8 cellular contexts compared by ENCODE assay signal in genomic region chr3:9932843-9933560, GRCh38. TPM values are rescaled to one million over a fixed set of nuclear protein-coding genes. Genes with fewer than 3 reads are reported as not detected.
DNase-seq lines count a peak whose midpoint lies in the region; ATAC-seq and TF ChIP-seq lines count a peak whose summit lies in the region.

No MANE protein-coding gene starts in this region.

- TF ChIP-seq CTCF in AG04449 (IDR thresholded peaks at IDR 0.05; ENCODE audit: insufficient read depth, low read length, missing control alignments), result peak; percentile 89

- CTCF ChIA-PET in AG04449 (lab: Yijun Ruan, JAX), result interaction anchor here (0.6 to 7.4 kb wide), 34 partner anchors 10 to 805 kb away, joined by 3 to 84 read pairs (median 6); partner anchors contain the start of genes FANCD2, IL17RE, PRRT3 and RPUSD3

- H3K4me3 ChIP-seq in AG04449 (ENCODE audit: low read depth, low read length), result peak overlapping the region; percentile 77

- peak; percentile 40 for ATAC-seq in GM18519 (IDR thresholded peaks at IDR 0.05; ENCODE audit: low FRiP score, unreplicated experiment)
- peak; percentile 65 for ATAC-seq in HG03025 (IDR thresholded peaks at IDR 0.05; ENCODE audit: low FRiP score, unreplicated experiment)

- DNase-seq in AG04449 (ENCODE audit: low read depth, low spot score), result no peak
- DNase-seq in NCI-H2171 treated with DMSO at 0.1 percent for 48 hours (lab: John Stamatoyannopoulos, UW), result peak; percentile 74
- peak; percentile 77 for DNase-seq in activated CD4-positive, CD25-positive, alpha-beta regulatory T cell treated with anti-CD3 and anti-CD28 coated beads, Interleukin-2, amount 50 U/mL, for 16 hours (ENCODE audit: low read depth, low spot score)
- DNase-seq in cerebellum (ENCODE audit: low spot score), result peak; percentile 78
- peak; percentile 93 for DNase-seq in left kidney (ENCODE audit: low read depth, low spot score)
- DNase-seq in stimulated activated CD4-positive, alpha-beta T cell treated with anti-CD3 and anti-CD28 coated beads, Interleukin-1b, Interleukin-23, amount 100 ng/mL, for 48 hours, result peak; percentile 90

- POLR2A ChIA-PET in AG04449 (lab: Yijun Ruan, JAX), result interaction anchor here (0.7 to 3.0 kb wide), 9 partner anchors 10 to 140 kb away, joined by 3 to 22 read pairs (median 4); partner anchors contain the start of genes ARPC4, IL17RC, RPUSD3 and TADA3

RNA-seq across cellular contexts. Expression of gene CRELD1, which starts 0.6 kb away (rescaled TPM):
- 23.4 TPM for total RNA-seq in cerebellum

RNA-seq across cellular contexts. Expression of gene IL17RC, which starts 16.1 kb away (rescaled TPM):
- total RNA-seq in cerebellum, result 12.8 TPM

RNA-seq across cellular contexts. Expression of gene PRRT3, which starts 19.2 kb away (rescaled TPM):
- total RNA-seq in cerebellum, result 5.5 TPM

RNA-seq across cellular contexts. Expression of gene IL17RE, which starts 30.4 kb away (rescaled TPM):
- total RNA-seq in cerebellum, result 0.18 TPM

RNA-seq across cellular contexts. Expression of gene JAGN1, which starts 42.6 kb away (rescaled TPM):
- total RNA-seq in cerebellum, result 13.4 TPM
